8 cellular contexts compared by ENCODE assay signal in genomic region chr16:15704545-15704987, GRCh38. TPM values are rescaled to one million over a fixed set of nuclear protein-coding genes. Genes with fewer than 3 reads are reported as not detected.
DNase-seq lines count a peak whose midpoint lies in the region; ATAC-seq and TF ChIP-seq lines count a peak whose summit lies in the region.

No MANE protein-coding gene starts in this region.

- no peaks in the 10 kb centered on the region for H3K27me3 Mint-ChIP-seq in T-cell

- peak; percentile 67 to 84 (median 74) for ATAC-seq in T-cell (replicated peaks in 1 of 4)
- ATAC-seq in HG03095 (IDR thresholded peaks at IDR 0.05; ENCODE audit: unreplicated experiment): no peak
- no peak for ATAC-seq in GM21447 (IDR thresholded peaks at IDR 0.05; ENCODE audit: unreplicated experiment)

- peak overlapping the region; percentile 4 to 74 for H3K27ac Mint-ChIP-seq in T-cell

- TF ChIP-seq CTCF in right atrium auricular region (IDR thresholded peaks at IDR 0.05) (peak; percentile 51 to 84), retinal pigment epithelial cell (conservative IDR thresholded peaks at IDR 0.05; ENCODE audit: low read depth, low read length) (peak; percentile 88)

- no peak overlapping the region for H3K9ac ChIP-seq in adipocyte (ENCODE audit: low read length)

- H3K36me3 ChIP-seq in MG63 (peaks cover 54% of the 10 kb centered on the region), adipocyte (ENCODE audit: control insufficient read depth, insufficient read depth, low read length, severe bottlenecking) (peaks cover 12% of the 10 kb centered on the region), right atrium auricular region (peaks cover 21% of the 10 kb centered on the region)

- peaks cover 15 to 19% (median 18%) of the 10 kb centered on the region in 3 donors for H3K4me1 Mint-ChIP-seq in T-cell

- H3K4me3 ChIP-seq in MG63 (no peak overlapping the region), adipocyte (ENCODE audit: low read length) (no peak overlapping the region), right atrium auricular region (no peak overlapping the region), retinal pigment epithelial cell (ENCODE audit: low read length) (no peak overlapping the region)

- no peaks in the 10 kb centered on the region for H3K4me1 ChIP-seq in adipocyte (ENCODE audit: control insufficient read depth, insufficient read depth, low read length)
- H3K4me1 ChIP-seq in right atrium auricular region: no peaks in the 10 kb centered on the region

- POLR2A ChIA-PET in T-cell (lab: Charles Lee): no interaction called here

- no peak overlapping the region for H3K4me3 Mint-ChIP-seq in T-cell

- no peaks in the 10 kb centered on the region for H3K27me3 ChIP-seq in MG63
- no peaks in the 10 kb centered on the region for H3K27me3 ChIP-seq in adipocyte (replicated peaks; ENCODE audit: control insufficient read depth, insufficient read depth, low read length)
- no peaks in the 10 kb centered on the region for H3K27me3 ChIP-seq in right atrium auricular region

- peaks cover 13% of the 10 kb centered on the region for H3K36me3 Mint-ChIP-seq in T-cell

- DNase-seq in ELR (ENCODE audit: low read depth) (peak; percentile 68), MG63 (peak; percentile 57), T-cell (peak; percentile 19 to 80 (median 66)), adipocyte (ENCODE audit: low read depth) (peak; percentile 90), right atrium auricular region (ENCODE audit: low spot score) (peak; percentile 88), retinal pigment epithelial cell (ENCODE audit: low read depth) (peak; percentile 7)

- H3K9me3 ChIP-seq in MG63: no peaks in the 10 kb centered on the region
- H3K9me3 ChIP-seq in adipocyte (ENCODE audit: control insufficient read depth, low read length): no peaks in the 10 kb centered on the region
- no peaks in the 10 kb centered on the region for H3K9me3 ChIP-seq in right atrium auricular region

- H3K27ac ChIP-seq in right atrium auricular region: no peak overlapping the region

- CTCF ChIA-PET in T-cell (lab: Charles Lee): no interaction called here

- no peaks in the 10 kb centered on the region for H3K9me3 Mint-ChIP-seq in T-cell

RNA-seq across cellular contexts. Expression of gene NDE1, which starts 54.5 kb away (rescaled TPM):
- total RNA-seq in MG63 (2014; rRNA removed; shearing (Covaris generic); ENCODE audit: low replicate concordance): 20.1 and 34.4 TPM in 2 replicates
- total RNA-seq in T-cell: 100 to 1,000 TPM in 4 of 5 donors, 10 to 100 TPM in 1; 90.8 to 110 (median 103) TPM
- total RNA-seq in right atrium auricular region: 10 to 100 TPM; 12.5 to 18.6 TPM

Comparison
In these comparisons a context has a peak if more than half of its experiments do, and no peak if none do; other contexts are left out.
1. DNase-seq: peak in every context shown above with its lines; median percentile 90 in adipocyte; 88 in right atrium auricular region; 68 in ELR; 66 in T-cell; 57 in MG63; 7 in retinal pigment epithelial cell.
2. ATAC-seq: peak in T-cell (4 of 4); none in HG03095 (single experiment) and GM21447 (single experiment).